ENCODE assay signal across 27 cellular contexts in genomic region chr13:82933986-82934385, GRCh38.
"Had no signal": no experiment of that assay in that cellular context is flagged by ENCODE, and none has a peak within 500 bp of the region (broad histone marks: within the 10 kb centered on the region; RNA-seq: fewer than 3 reads in every experiment).

No MANE protein-coding gene starts in this region.

- H3K9me3 ChIP-seq: lower lobe of right lung, right atrium auricular region, suprapubic skin, upper lobe of right lung had no signal

- H3K36me3 Mint-ChIP-seq: activated naive CD4-positive, alpha-beta T cell treated with anti-CD3 and anti-CD28 coated beads, Interleukin-2, amount 10 ng/mL, durations not matched to agents 7 days and 5 days; activated naive CD8-positive, alpha-beta T cell treated with anti-CD3 and anti-CD28 coated beads, Interleukin-2, amount 10 ng/mL, durations not matched to agents 7 days and 5 days; natural killer cell; neural progenitor cell had no signal

- H3K27me3 Mint-ChIP-seq: activated CD4-positive, alpha-beta T cell treated with anti-CD3 and anti-CD28 coated beads for 36 hours; activated naive CD4-positive, alpha-beta T cell treated with anti-CD3 and anti-CD28 coated beads, Interleukin-2, amount 10 ng/mL, durations not matched to agents 7 days and 5 days; activated naive CD8-positive, alpha-beta T cell treated with anti-CD3 and anti-CD28 coated beads, Interleukin-2, amount 10 ng/mL, durations not matched to agents 7 days and 5 days had no signal

- H3K4me2 ChIP-seq: neural progenitor cell had no signal

- H3K27ac ChIP-seq: brain microvascular endothelial cell, foreskin keratinocyte, left lung, lower lobe of right lung, neural progenitor cell, right atrium auricular region, spleen, suprapubic skin, tibial artery, upper lobe of right lung had no signal

- H3K4me3 Mint-ChIP-seq: activated CD4-positive, alpha-beta T cell treated with anti-CD3 and anti-CD28 coated beads for 36 hours; activated naive CD4-positive, alpha-beta T cell treated with anti-CD3 and anti-CD28 coated beads, Interleukin-2, amount 10 ng/mL, durations not matched to agents 7 days and 5 days; activated naive CD8-positive, alpha-beta T cell treated with anti-CD3 and anti-CD28 coated beads, Interleukin-2, amount 10 ng/mL, durations not matched to agents 7 days and 5 days; activated T-helper 1 cell treated with anti-CD3 and anti-CD28 coated beads, Interleukin-12 subunit alpha, Interleukin-12 subunit beta, Interleukin-2, Interleukin-4 antibody, amounts not matched to agents 30 ng/mL and 10 ng/mL and 1 ng/mL, durations not matched to agents 14 hours and 24 hours and 36 hours; natural killer cell; neural progenitor cell had no signal

- FAIRE-seq: astrocyte, endothelial cell of umbilical vein had no signal

- H3K4me1 ChIP-seq: foreskin keratinocyte, left lung, lower lobe of right lung, neural progenitor cell, right atrium auricular region, spleen, suprapubic skin, tibial artery, upper lobe of right lung had no signal

- H3K27me3 ChIP-seq: brain microvascular endothelial cell, foreskin keratinocyte, left lung, neural progenitor cell, right atrium auricular region, spleen, suprapubic skin, tibial artery, upper lobe of right lung had no signal

- H3K36me3 ChIP-seq: brain microvascular endothelial cell, left lung, lower lobe of right lung, neural progenitor cell, right atrium auricular region, spleen, suprapubic skin, tibial artery, upper lobe of right lung had no signal

- H3K9ac ChIP-seq: neural progenitor cell had no signal

- H3K4me1 Mint-ChIP-seq: activated CD4-positive, alpha-beta T cell treated with anti-CD3 and anti-CD28 coated beads for 36 hours; activated naive CD4-positive, alpha-beta T cell treated with anti-CD3 and anti-CD28 coated beads, Interleukin-2, amount 10 ng/mL, durations not matched to agents 7 days and 5 days; activated naive CD8-positive, alpha-beta T cell treated with anti-CD3 and anti-CD28 coated beads, Interleukin-2, amount 10 ng/mL, durations not matched to agents 7 days and 5 days; natural killer cell; neural progenitor cell had no signal

- H3K27ac Mint-ChIP-seq: activated CD4-positive, alpha-beta T cell treated with anti-CD3 and anti-CD28 coated beads for 36 hours; activated naive CD4-positive, alpha-beta T cell treated with anti-CD3 and anti-CD28 coated beads, Interleukin-2, amount 10 ng/mL, durations not matched to agents 7 days and 5 days; activated naive CD8-positive, alpha-beta T cell treated with anti-CD3 and anti-CD28 coated beads, Interleukin-2, amount 10 ng/mL, durations not matched to agents 7 days and 5 days; activated T-helper 1 cell treated with anti-CD3 and anti-CD28 coated beads, Interleukin-12 subunit alpha, Interleukin-12 subunit beta, Interleukin-2, Interleukin-4 antibody, amounts not matched to agents 30 ng/mL and 10 ng/mL and 1 ng/mL, durations not matched to agents 14 hours and 24 hours and 36 hours; natural killer cell; neural progenitor cell had no signal

- H2AFZ ChIP-seq: neural progenitor cell had no signal

- H3K4me3 ChIP-seq: left lung, lower lobe of right lung, neural progenitor cell, right atrium auricular region, spleen, suprapubic skin, tibial artery, upper lobe of right lung had no signal

- ATAC-seq: activated CD4-positive, alpha-beta T cell treated with anti-CD3 and anti-CD28 coated beads for 36 hours; foreskin keratinocyte; left lung; lower lobe of right lung; natural killer cell; upper lobe of right lung had no signal

- DNase-seq: activated CD4-positive, alpha-beta T cell treated with anti-CD3 and anti-CD28 coated beads for 36 hours; activated CD4-positive, CD25-positive, alpha-beta regulatory T cell; activated CD8-positive, alpha-beta memory T cell treated with anti-CD3 and anti-CD28 coated beads for 24 hours; activated CD8-positive, alpha-beta memory T cell treated with anti-CD3 and anti-CD28 coated beads, Interleukin-2, amount 50 U/mL, for 4 hours; activated gamma-delta T cell; activated naive CD4-positive, alpha-beta T cell treated with anti-CD3 and anti-CD28 coated beads, Interleukin-2, amount 10 ng/mL, durations not matched to agents 7 days and 5 days; activated naive CD8-positive, alpha-beta T cell treated with anti-CD3 and anti-CD28 coated beads, Interleukin-2, amount 10 ng/mL, durations not matched to agents 7 days and 5 days; activated T-cell treated with anti-CD3 and anti-CD28 coated beads, Interleukin-2, amount 50 U/mL, for 1 hour; amniotic stem cell; brain microvascular endothelial cell; kidney glomerular epithelial cell; left lung; lower lobe of right lung; mesenchymal stem cell; natural killer cell; occipital lobe; spleen; stimulated activated naive CD4-positive, alpha-beta T cell; tibial artery; upper lobe of right lung had no signal
